In genomic region chr7:136405931-136406777, GRCh38 we compare ENCODE assay signal across 8 cellular contexts.
DNase-seq lines count a peak whose midpoint lies in the region; ATAC-seq and TF ChIP-seq lines count a peak whose summit lies in the region.

No MANE protein-coding gene starts in this region.

- H3K4me3 ChIP-seq in fibroblast of villous mesenchyme (ENCODE audit: low read depth, low read length) (no peak overlapping the region), neuron (ENCODE audit: low read length) (peak overlapping the region; percentile 9)

- no peaks in the 10 kb centered on the region for H3K9me3 ChIP-seq in neuron (ENCODE audit: low read length)

- no peaks in the 10 kb centered on the region for H3K27me3 ChIP-seq in neuron (ENCODE audit: insufficient read depth, low read length)

- H3K36me3 ChIP-seq in neuron (ENCODE audit: insufficient read depth, low read length) = no peaks in the 10 kb centered on the region

- TF ChIP-seq CTCF in fibroblast of villous mesenchyme (IDR thresholded peaks at IDR 0.05; ENCODE audit: insufficient read depth, low read depth, low read length) = peak; percentile 78

- DNase-seq in COR-L47 (lab: John Stamatoyannopoulos, UW) (peak; percentile 28), NCI-H146 (lab: John Stamatoyannopoulos, UW) (peak; percentile 27), UCSD-AML1 (lab: John Stamatoyannopoulos, UW; ENCODE audit: unreplicated experiment) (peak; percentile 4), fibroblast of villous mesenchyme (ENCODE audit: low read depth) (peak; percentile 56), T1000 (lab: John Stamatoyannopoulos, UW) (no peak)

- peak overlapping the region; percentile 8 for H2AFZ ChIP-seq in neuron (ENCODE audit: low read depth, low read length)

- no peaks in the 10 kb centered on the region for H3K4me1 ChIP-seq in neuron (ENCODE audit: insufficient read depth, low read length)

- peak; percentile 95 for ATAC-seq in GM18867 (IDR thresholded peaks at IDR 0.05; ENCODE audit: unreplicated experiment)
- peak; percentile 91 for ATAC-seq in HG02981 (IDR thresholded peaks at IDR 0.05; ENCODE audit: unreplicated experiment)
